22 cellular contexts compared by ENCODE assay signal in the genomic region with DNA sequence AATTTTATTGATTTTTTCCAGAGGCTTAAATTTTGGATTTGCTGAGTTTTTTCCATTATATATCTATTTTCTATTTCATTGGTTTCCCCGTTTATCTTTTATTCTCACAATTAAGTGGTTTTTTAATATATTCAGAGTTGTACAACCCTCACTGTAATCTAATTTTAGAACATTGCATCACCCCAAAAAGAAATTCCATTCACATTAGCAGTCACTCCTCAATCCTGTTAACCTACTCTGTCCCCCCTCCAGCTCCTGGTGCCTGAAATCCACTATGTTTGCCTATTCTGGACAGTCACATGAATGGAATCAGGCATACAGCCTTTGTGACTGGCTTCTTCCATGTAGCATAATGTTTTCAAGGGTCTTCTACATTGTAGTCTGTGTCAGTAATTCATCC. TPM values are rescaled to one million over a fixed set of nuclear protein-coding genes. Genes with fewer than 3 reads are reported as not detected.
DNase-seq lines count a peak whose midpoint lies in the region; ATAC-seq, FAIRE-seq and TF ChIP-seq lines count a peak whose summit lies in the region.
"Had no signal": no experiment of that assay in that cellular context is flagged by ENCODE, and none has a peak within 500 bp of the region (broad histone marks: within the 10 kb centered on the region; RNA-seq: fewer than 3 reads in every experiment).

No MANE protein-coding gene starts in this region.

- H3K9me3 Mint-ChIP-seq in activated CD4-positive, alpha-beta T cell treated with anti-CD3 and anti-CD28 coated beads, Interleukin-2, amount 10 ng/mL, durations not matched to agents 24 days and 14 days: peaks cover 3% of the 10 kb centered on the region

- FAIRE-seq in D721Med (lab: Jason Lieb, UNC): no peak
- FAIRE-seq: GM18507, HTR-8/SVneo had no signal

- intact Hi-C loops in activated CD4-positive, alpha-beta T cell treated with anti-CD3 and anti-CD28 coated beads, Interleukin-2, amount 10 ng/mL, durations not matched to agents 24 days and 14 days (cut with micrococcal nuclease): no loop called here

- H3K4me1 ChIP-seq in upper lobe of left lung: no peaks in the 10 kb centered on the region
- H3K4me1 ChIP-seq: Caco-2 had no signal

- peaks cover 38% of the 10 kb centered on the region for H3K36me3 Mint-ChIP-seq in activated CD4-positive, alpha-beta T cell treated with anti-CD3 and anti-CD28 coated beads, Interleukin-2, amount 10 ng/mL, durations not matched to agents 24 days and 14 days (ENCODE audit: low read depth)

- H3K27me3 Mint-ChIP-seq in activated CD4-positive, alpha-beta T cell treated with anti-CD3 and anti-CD28 coated beads, Interleukin-2, amount 10 ng/mL, durations not matched to agents 24 days and 14 days: no peaks in the 10 kb centered on the region
- H3K27me3 Mint-ChIP-seq: activated naive CD4-positive, alpha-beta T cell treated with anti-CD3 and anti-CD28 coated beads, Interleukin-2, amount 10 ng/mL, durations not matched to agents 7 days and 5 days; naive thymus-derived CD8-positive, alpha-beta T cell had no signal

- H3K27ac ChIP-seq in upper lobe of left lung: no peak overlapping the region
- H3K27ac ChIP-seq: psoas muscle had no signal

- H3K27ac Mint-ChIP-seq in activated CD4-positive, alpha-beta T cell treated with anti-CD3 and anti-CD28 coated beads, Interleukin-2, amount 10 ng/mL, durations not matched to agents 24 days and 14 days: no peak overlapping the region
- H3K27ac Mint-ChIP-seq: activated naive CD4-positive, alpha-beta T cell treated with anti-CD3 and anti-CD28 coated beads, Interleukin-2, amount 10 ng/mL, durations not matched to agents 7 days and 5 days had no signal

- DNase-seq in activated CD4-positive, alpha-beta T cell treated with anti-CD3 and anti-CD28 coated beads, Interleukin-2, amount 10 ng/mL, durations not matched to agents 24 days and 14 days: peak; percentile 20
- no peak for DNase-seq in activated CD4-positive, alpha-beta T cell treated with anti-CD3 and anti-CD28 coated beads for 1 hour
- DNase-seq in amniotic epithelial cell (ENCODE audit: low read depth) (peak; percentile 57), foreskin fibroblast (peak; percentile 77 to 88), D721Med (ENCODE audit: insufficient read length, low spot score) (no peak), upper lobe of left lung (no peak), germinal center (ENCODE audit: low spot score) (no peak)
- DNase-seq: 8988T; activated CD8-positive, alpha-beta memory T cell treated with anti-CD3 and anti-CD28 coated beads, Interleukin-2, amount 50 U/mL, for 4 hours; activated naive CD4-positive, alpha-beta T cell treated with anti-CD3 and anti-CD28 coated beads, Interleukin-2, amount 10 ng/mL, durations not matched to agents 7 days and 5 days; Caco-2; left ventricle myocardium superior; naive thymus-derived CD8-positive, alpha-beta T cell; NCI-H2029; NCI-H69; psoas muscle had no signal

- TF ChIP-seq CTCF in foreskin fibroblast (IDR thresholded peaks at IDR 0.05; ENCODE audit: low read depth, low read length) (no peak), D721Med (IDR thresholded peaks at IDR 0.05; ENCODE audit: insufficient read depth, missing control alignments) (no peak), upper lobe of left lung (IDR thresholded peaks at IDR 0.05) (no peak)

- no peaks in the 10 kb centered on the region for H3K4me1 Mint-ChIP-seq in activated CD4-positive, alpha-beta T cell treated with anti-CD3 and anti-CD28 coated beads, Interleukin-2, amount 10 ng/mL, durations not matched to agents 24 days and 14 days
- H3K4me1 Mint-ChIP-seq: activated naive CD4-positive, alpha-beta T cell treated with anti-CD3 and anti-CD28 coated beads, Interleukin-2, amount 10 ng/mL, durations not matched to agents 7 days and 5 days; naive thymus-derived CD8-positive, alpha-beta T cell had no signal

- peaks cover 0 to 27% (median 12%) of the 10 kb centered on the region in 4 donors for H3K36me3 ChIP-seq in upper lobe of left lung

- no peak for ATAC-seq in GM19467 (IDR thresholded peaks at IDR 0.05; ENCODE audit: unreplicated experiment)
- no peak for ATAC-seq in upper lobe of left lung (ENCODE audit: low FRiP score in 2 of 2)
- ATAC-seq: activated CD4-positive, CD25-positive, alpha-beta regulatory T cell treated with anti-CD3 and anti-CD28 coated beads, Interleukin-2, amount 50 U/mL, for 24 hours; left ventricle myocardium superior; naive thymus-derived CD8-positive, alpha-beta T cell; Panc1; psoas muscle had no signal

- no peak for TF ChIP-seq POLR2A in upper lobe of left lung (IDR thresholded peaks at IDR 0.05)

- H3K4me3 Mint-ChIP-seq in activated CD4-positive, alpha-beta T cell treated with anti-CD3 and anti-CD28 coated beads, Interleukin-2, amount 10 ng/mL, durations not matched to agents 24 days and 14 days: no peak overlapping the region
- H3K4me3 Mint-ChIP-seq: activated naive CD4-positive, alpha-beta T cell treated with anti-CD3 and anti-CD28 coated beads, Interleukin-2, amount 10 ng/mL, durations not matched to agents 7 days and 5 days; naive thymus-derived CD8-positive, alpha-beta T cell had no signal

- 83 to 85% methylated on average over 1 of the region's 1 CpG for WGBS in upper lobe of left lung, 2 donors

- TF ChIP-seq EP300 in upper lobe of left lung (IDR thresholded peaks at IDR 0.05): no peak

- H3K9me3 ChIP-seq in upper lobe of left lung: peaks cover 0 to 4% (median 0%) of the 10 kb centered on the region in 4 donors

- H3K27me3 ChIP-seq in upper lobe of left lung: no peaks in the 10 kb centered on the region

- H3K4me3 ChIP-seq in foreskin fibroblast (ENCODE audit: low read depth in 1 of 2, low read length in 2 of 2) (no peak overlapping the region), upper lobe of left lung (no peak overlapping the region)
- H3K4me3 ChIP-seq: psoas muscle had no signal

RNA-seq across cellular contexts. Expression of gene ITGA8, which starts 55.8 kb away (rescaled TPM):
- total RNA-seq in activated CD4-positive, alpha-beta T cell treated with anti-CD3 and anti-CD28 coated beads, Interleukin-2, amount 10 ng/mL, durations not matched to agents 24 days and 14 days: not detected in 2 replicates
- 10 to 100 TPM; 18.2 to 40.3 (median 26.4) TPM for total RNA-seq in upper lobe of left lung
- total RNA-seq: Caco-2; naive thymus-derived CD8-positive, alpha-beta T cell; T-helper 1 cell treated with Interleukin-12 subunit alpha and Interleukin-12 subunit beta and Interleukin-4 antibody, amounts not matched to agents 30 ng/mL and 1 ng/mL, for 36 hours had no signal

Comparison
In these comparisons a context has a peak if more than half of its experiments do, and no peak if none do; other contexts are left out.
1. DNase-seq: peak in activated CD4-positive, alpha-beta T cell treated with anti-CD3 and anti-CD28 coated beads, Interleukin-2, amount 10 ng/mL, durations not matched to agents 24 days and 14 days (single experiment), amniotic epithelial cell (single experiment) and foreskin fibroblast (2 of 2); none in activated CD4-positive, alpha-beta T cell treated with anti-CD3 and anti-CD28 coated beads for 1 hour (single experiment), D721Med (single experiment), upper lobe of left lung (0 of 2) and germinal center (single experiment).
2. RNA of gene ITGA8, which starts 55.8 kb away (total RNA-seq): 18.2 to 40.3 TPM in upper lobe of left lung; not detected in activated CD4-positive, alpha-beta T cell treated with anti-CD3 and anti-CD28 coated beads, Interleukin-2, amount 10 ng/mL, durations not matched to agents 24 days and 14 days; every median in the first group is over 10 times any median in the second.